ENCODE assay signal across 1 cellular context in genomic region chr1:152577168-152577567, GRCh38.
TF ChIP-seq lines count a peak whose summit lies in the region.

No MANE protein-coding gene starts in this region.

TF ChIP-seq in HepG2, 621 proteins besides CTCF, POLR2A, EP300 and RAD21:
- TF ChIP-seq ZNF639 (CRISPR knock-in tag; conservative IDR thresholded peaks at IDR 0.05), result no peak
- TF ChIP-seq BRF2 (CRISPR knock-in tag; IDR thresholded peaks at IDR 0.05), result no peak
- no peak for TF ChIP-seq CENPT (CRISPR knock-in tag; IDR thresholded peaks at IDR 0.05; ENCODE audit: low read depth)
- no peak for TF ChIP-seq ARNT (IDR thresholded peaks at IDR 0.05)
- TF ChIP-seq ZNF232 (CRISPR knock-in tag; IDR thresholded peaks at IDR 0.05; ENCODE audit: borderline replicate concordance), result no peak
- no peak for TF ChIP-seq KDM5A (IDR thresholded peaks at IDR 0.05; ENCODE audit: borderline replicate concordance, low read length)
- TF ChIP-seq SMARCE1 (IDR thresholded peaks at IDR 0.05; ENCODE audit: borderline replicate concordance), result no peak
- no peak for TF ChIP-seq ZNF687 (CRISPR knock-in tag; IDR thresholded peaks at IDR 0.05)
- TF ChIP-seq, protein P1, sequence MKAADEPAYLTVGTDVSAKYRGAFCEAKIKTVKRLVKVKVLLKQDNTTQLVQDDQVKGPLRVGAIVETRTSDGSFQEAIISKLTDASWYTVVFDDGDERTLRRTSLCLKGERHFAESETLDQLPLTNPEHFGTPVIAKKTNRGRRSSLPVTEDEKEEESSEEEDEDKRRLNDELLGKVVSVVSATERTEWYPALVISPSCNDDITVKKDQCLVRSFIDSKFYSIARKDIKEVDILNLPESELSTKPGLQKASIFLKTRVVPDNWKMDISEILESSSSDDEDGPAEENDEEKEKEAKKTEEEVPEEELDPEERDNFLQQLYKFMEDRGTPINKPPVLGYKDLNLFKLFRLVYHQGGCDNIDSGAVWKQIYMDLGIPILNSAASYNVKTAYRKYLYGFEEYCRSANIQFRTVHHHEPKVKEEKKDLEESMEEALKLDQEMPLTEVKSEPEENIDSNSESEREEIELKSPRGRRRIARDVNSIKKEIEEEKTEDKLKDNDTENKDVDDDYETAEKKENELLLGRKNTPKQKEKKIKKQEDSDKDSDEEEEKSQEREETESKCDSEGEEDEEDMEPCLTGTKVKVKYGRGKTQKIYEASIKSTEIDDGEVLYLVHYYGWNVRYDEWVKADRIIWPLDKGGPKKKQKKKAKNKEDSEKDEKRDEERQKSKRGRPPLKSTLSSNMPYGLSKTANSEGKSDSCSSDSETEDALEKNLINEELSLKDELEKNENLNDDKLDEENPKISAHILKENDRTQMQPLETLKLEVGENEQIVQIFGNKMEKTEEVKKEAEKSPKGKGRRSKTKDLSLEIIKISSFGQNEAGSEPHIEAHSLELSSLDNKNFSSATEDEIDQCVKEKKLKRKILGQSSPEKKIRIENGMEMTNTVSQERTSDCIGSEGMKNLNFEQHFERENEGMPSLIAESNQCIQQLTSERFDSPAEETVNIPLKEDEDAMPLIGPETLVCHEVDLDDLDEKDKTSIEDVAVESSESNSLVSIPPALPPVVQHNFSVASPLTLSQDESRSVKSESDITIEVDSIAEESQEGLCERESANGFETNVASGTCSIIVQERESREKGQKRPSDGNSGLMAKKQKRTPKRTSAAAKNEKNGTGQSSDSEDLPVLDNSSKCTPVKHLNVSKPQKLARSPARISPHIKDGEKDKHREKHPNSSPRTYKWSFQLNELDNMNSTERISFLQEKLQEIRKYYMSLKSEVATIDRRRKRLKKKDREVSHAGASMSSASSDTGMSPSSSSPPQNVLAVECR (CRISPR knock-in tag; IDR thresholded peaks at IDR 0.05; ENCODE audit: borderline replicate concordance), result no peak
- TF ChIP-seq MTF1 (CRISPR knock-in tag; IDR thresholded peaks at IDR 0.05), result no peak
- TF ChIP-seq TRIM24 (CRISPR knock-in tag; IDR thresholded peaks at IDR 0.05), result no peak
- TF ChIP-seq, protein P2, sequence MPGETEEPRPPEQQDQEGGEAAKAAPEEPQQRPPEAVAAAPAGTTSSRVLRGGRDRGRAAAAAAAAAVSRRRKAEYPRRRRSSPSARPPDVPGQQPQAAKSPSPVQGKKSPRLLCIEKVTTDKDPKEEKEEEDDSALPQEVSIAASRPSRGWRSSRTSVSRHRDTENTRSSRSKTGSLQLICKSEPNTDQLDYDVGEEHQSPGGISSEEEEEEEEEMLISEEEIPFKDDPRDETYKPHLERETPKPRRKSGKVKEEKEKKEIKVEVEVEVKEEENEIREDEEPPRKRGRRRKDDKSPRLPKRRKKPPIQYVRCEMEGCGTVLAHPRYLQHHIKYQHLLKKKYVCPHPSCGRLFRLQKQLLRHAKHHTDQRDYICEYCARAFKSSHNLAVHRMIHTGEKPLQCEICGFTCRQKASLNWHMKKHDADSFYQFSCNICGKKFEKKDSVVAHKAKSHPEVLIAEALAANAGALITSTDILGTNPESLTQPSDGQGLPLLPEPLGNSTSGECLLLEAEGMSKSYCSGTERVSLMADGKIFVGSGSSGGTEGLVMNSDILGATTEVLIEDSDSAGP (CRISPR knock-in tag; IDR thresholded peaks at IDR 0.05; ENCODE audit: borderline replicate concordance), result no peak
- TF ChIP-seq KAT8 (CRISPR knock-in tag; IDR thresholded peaks at IDR 0.05), result no peak
- no peak for TF ChIP-seq BRD4 (CRISPR knock-in tag; IDR thresholded peaks at IDR 0.05)
- no peak for TF ChIP-seq ZNF777 (CRISPR knock-in tag; IDR thresholded peaks at IDR 0.05)
- TF ChIP-seq MZF1 (CRISPR knock-in tag; IDR thresholded peaks at IDR 0.05; ENCODE audit: borderline replicate concordance), result no peak
- TF ChIP-seq ZNF281 (CRISPR knock-in tag; IDR thresholded peaks at IDR 0.05; ENCODE audit: borderline replicate concordance), result no peak
- TF ChIP-seq RXRB (CRISPR knock-in tag; IDR thresholded peaks at IDR 0.05; ENCODE audit: borderline replicate concordance), result no peak
TF ChIP-seq in HepG2: peak in this region for 0.
